ENCODE assay signal across 1 cellular context in the genomic region with DNA sequence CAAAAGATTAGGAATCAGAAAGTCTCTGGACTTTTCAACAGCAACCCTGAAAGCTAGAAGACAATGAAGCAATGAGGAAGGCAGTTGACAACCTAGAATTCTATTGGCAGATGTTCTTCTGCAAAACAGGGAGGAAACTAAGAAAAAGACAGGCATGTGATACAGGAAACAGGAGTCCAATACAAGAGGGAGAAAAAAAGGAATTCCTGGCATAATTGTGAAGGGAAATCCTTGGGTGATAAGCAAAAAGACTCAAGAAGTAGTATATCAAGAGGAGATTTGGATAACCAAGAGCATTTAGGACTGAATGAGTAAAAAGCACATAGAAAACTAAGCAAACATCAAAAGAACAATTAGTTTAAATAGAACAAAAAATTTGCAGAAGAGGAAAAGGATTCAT.
TF ChIP-seq lines count a peak whose summit lies in the region.

No MANE protein-coding gene starts in this region.

TF ChIP-seq in A549, 52 proteins besides CTCF, POLR2A, EP300 and RAD21 (continued from another document):
- TF ChIP-seq ATOH8 (CRISPR knock-in tag; IDR thresholded peaks at IDR 0.05; ENCODE audit: low read depth) (no peak), ZC3H11A (IDR thresholded peaks at IDR 0.05) (no peak), CHD4 (IDR thresholded peaks at IDR 0.05; ENCODE audit: borderline replicate concordance) (no peak)
- TF ChIP-seq, protein P1, sequence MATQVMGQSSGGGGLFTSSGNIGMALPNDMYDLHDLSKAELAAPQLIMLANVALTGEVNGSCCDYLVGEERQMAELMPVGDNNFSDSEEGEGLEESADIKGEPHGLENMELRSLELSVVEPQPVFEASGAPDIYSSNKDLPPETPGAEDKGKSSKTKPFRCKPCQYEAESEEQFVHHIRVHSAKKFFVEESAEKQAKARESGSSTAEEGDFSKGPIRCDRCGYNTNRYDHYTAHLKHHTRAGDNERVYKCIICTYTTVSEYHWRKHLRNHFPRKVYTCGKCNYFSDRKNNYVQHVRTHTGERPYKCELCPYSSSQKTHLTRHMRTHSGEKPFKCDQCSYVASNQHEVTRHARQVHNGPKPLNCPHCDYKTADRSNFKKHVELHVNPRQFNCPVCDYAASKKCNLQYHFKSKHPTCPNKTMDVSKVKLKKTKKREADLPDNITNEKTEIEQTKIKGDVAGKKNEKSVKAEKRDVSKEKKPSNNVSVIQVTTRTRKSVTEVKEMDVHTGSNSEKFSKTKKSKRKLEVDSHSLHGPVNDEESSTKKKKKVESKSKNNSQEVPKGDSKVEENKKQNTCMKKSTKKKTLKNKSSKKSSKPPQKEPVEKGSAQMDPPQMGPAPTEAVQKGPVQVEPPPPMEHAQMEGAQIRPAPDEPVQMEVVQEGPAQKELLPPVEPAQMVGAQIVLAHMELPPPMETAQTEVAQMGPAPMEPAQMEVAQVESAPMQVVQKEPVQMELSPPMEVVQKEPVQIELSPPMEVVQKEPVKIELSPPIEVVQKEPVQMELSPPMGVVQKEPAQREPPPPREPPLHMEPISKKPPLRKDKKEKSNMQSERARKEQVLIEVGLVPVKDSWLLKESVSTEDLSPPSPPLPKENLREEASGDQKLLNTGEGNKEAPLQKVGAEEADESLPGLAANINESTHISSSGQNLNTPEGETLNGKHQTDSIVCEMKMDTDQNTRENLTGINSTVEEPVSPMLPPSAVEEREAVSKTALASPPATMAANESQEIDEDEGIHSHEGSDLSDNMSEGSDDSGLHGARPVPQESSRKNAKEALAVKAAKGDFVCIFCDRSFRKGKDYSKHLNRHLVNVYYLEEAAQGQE (IDR thresholded peaks at IDR 0.05): no peak
